25 cellular contexts compared by ENCODE assay signal in genomic region chr11:68980776-68981065, GRCh38. TPM values are rescaled to one million over a fixed set of nuclear protein-coding genes. Genes with fewer than 3 reads are reported as not detected.
DNase-seq lines count a peak whose midpoint lies in the region; ATAC-seq and TF ChIP-seq lines count a peak whose summit lies in the region.
"Had no signal": no experiment of that assay in that cellular context is flagged by ENCODE, and none has a peak within 500 bp of the region (broad histone marks: within the 10 kb centered on the region; RNA-seq: fewer than 3 reads in every experiment).

Gene MRGPRD (minus strand): TSS chr11:68980986. CDS start chr11:68980986, 0 bp downstream.

- H2AFZ ChIP-seq in neural progenitor cell (replicated peaks): no peak within 1 kb of the TSS

- peak; percentile 22 for DNase-seq in cardiac septum (ENCODE audit: low spot score)
- no peak for DNase-seq in Right ventricle myocardium superior
- DNase-seq in D341Med (ENCODE audit: low spot score): peak; percentile 15
- no peak for DNase-seq in neural progenitor cell (ENCODE audit: low spot score)
- DNase-seq in NOMO-1 treated with dmso at 0.1 percent for 144 hours (lab: John Stamatoyannopoulos, UW; ENCODE audit: unreplicated experiment): no peak
- no peak for DNase-seq in activated CD4-positive, CD25-positive, alpha-beta regulatory T cell (lab: John Stamatoyannopoulos, UW)
- DNase-seq: C1 segment of cervical spinal cord; CD8-positive, alpha-beta T cell; DMS79 treated with DMSO at 0.1 percent for 48 hours; GF-D8; Karpas-422; NCI-H1092 treated with DMSO at 0.1 percent for 48 hours; NCI-H1436; NCI-H187; NCI-H2081 treated with DMSO at 0.1 percent for 48 hours; NCI-H2171; NCI-H226; NCI-H510A; NCI-H69; SK-N-SH had no signal

- no peak within 1 kb of the TSS for H3K27ac ChIP-seq in neural progenitor cell
- H3K27ac ChIP-seq: RWPE1 had no signal

- ATAC-seq in Right ventricle myocardium superior (ENCODE audit: poor library complexity): no peak
- ATAC-seq in GM18511 (IDR thresholded peaks at IDR 0.05; ENCODE audit: unreplicated experiment): no peak
- ATAC-seq: CD8-positive, alpha-beta T cell had no signal

- TF ChIP-seq CTCF in neural progenitor cell (IDR thresholded peaks at IDR 0.05): no peak

- H3K4me1 Mint-ChIP-seq in neural progenitor cell: no peaks in the 10 kb centered on the region

- H3K9me3 ChIP-seq in neural progenitor cell (ENCODE audit: low read depth): no peaks in the 10 kb centered on the region
- H3K9me3 ChIP-seq: Caco-2, SK-N-SH had no signal

- H3K27ac Mint-ChIP-seq in neural progenitor cell: peak within 1 kb of the TSS; percentile 13
- H3K27ac Mint-ChIP-seq: CD8-positive, alpha-beta T cell had no signal

- peaks cover 2% of the 10 kb centered on the region for H3K27me3 Mint-ChIP-seq in neural progenitor cell (ENCODE audit: insufficient read depth, low read depth)

- peaks cover 4% of the 10 kb centered on the region for H3K9me3 Mint-ChIP-seq in neural progenitor cell

- no peak within 1 kb of the TSS for H3K4me3 ChIP-seq in neural progenitor cell

- no peaks in the 10 kb centered on the region for H3K79me2 ChIP-seq in neural progenitor cell (ENCODE audit: low read depth)

- no peaks in the 10 kb centered on the region for H4K20me1 ChIP-seq in neural progenitor cell (ENCODE audit: low read depth)

- no peaks in the 10 kb centered on the region for H3K27me3 ChIP-seq in neural progenitor cell

- H3K4me2 ChIP-seq in neural progenitor cell: no peak within 1 kb of the TSS
- H3K4me2 ChIP-seq: SK-N-SH had no signal

- H3K4me1 ChIP-seq in neural progenitor cell: no peaks in the 10 kb centered on the region
- H3K4me1 ChIP-seq: Caco-2 had no signal

- intact Hi-C loops in cardiac septum (cut with DNase I) (no loop called here), Right ventricle myocardium superior (cut with DNase I) (no loop called here)

- no peaks in the 10 kb centered on the region for H3F3A ChIP-seq in neural progenitor cell (ENCODE audit: low read depth)

- H3K36me3 Mint-ChIP-seq in neural progenitor cell: no peaks in the 10 kb centered on the region
- H3K36me3 Mint-ChIP-seq: CD8-positive, alpha-beta T cell had no signal

- no peaks in the 10 kb centered on the region for H3K36me3 ChIP-seq in neural progenitor cell

- no peak within 1 kb of the TSS for H3K9ac ChIP-seq in neural progenitor cell
- H3K9ac ChIP-seq: SK-N-SH had no signal

- H3K4me3 Mint-ChIP-seq in neural progenitor cell: no peak within 1 kb of the TSS
- H3K4me3 Mint-ChIP-seq: CD8-positive, alpha-beta T cell had no signal

RNA-seq across cellular contexts. Expression of gene MRGPRD, which starts in this region (rescaled TPM):
- total RNA-seq in cardiac septum: not detected
- total RNA-seq in Right ventricle myocardium superior: not detected
- total RNA-seq in neural progenitor cell (ENCODE audit: low replicate concordance): not detected in 2 replicates
- total RNA-seq: Caco-2; CD8-positive, alpha-beta T cell; HT-29; OCI-LY7 had no signal

Comparison
In these comparisons a context has a peak if more than half of its experiments do, and no peak if none do; other contexts are left out.
1. Peak in DNase-seq in cardiac septum; RNA of the gene not detected or under 1 TPM.